ENCODE assay signal across 21 cellular contexts in genomic region chr5:38563624-38564023, GRCh38. TPM values are rescaled to one million over a fixed set of nuclear protein-coding genes. Genes with fewer than 3 reads are reported as not detected.
"Had no signal": no experiment of that assay in that cellular context is flagged by ENCODE, and none has a peak within 500 bp of the region (broad histone marks: within the 10 kb centered on the region; RNA-seq: fewer than 3 reads in every experiment).

No MANE protein-coding gene starts in this region.

- H3K27ac Mint-ChIP-seq: activated B cell treated with CpG ODN at 0.5 μM for 24 hours; activated CD4-positive, alpha-beta memory T cell treated with anti-CD3 and anti-CD28 coated beads for 36 hours; activated naive CD8-positive, alpha-beta T cell; effector memory CD8-positive, alpha-beta T cell; memory B cell; naive B cell had no signal

- H3K4me1 Mint-ChIP-seq: activated B cell treated with CpG ODN at 0.5 μM for 24 hours, memory B cell, naive B cell had no signal

- H3K4me3 Mint-ChIP-seq: activated B cell treated with CpG ODN at 0.5 μM for 24 hours; activated CD4-positive, alpha-beta memory T cell treated with anti-CD3 and anti-CD28 coated beads for 36 hours; activated naive CD8-positive, alpha-beta T cell; effector memory CD8-positive, alpha-beta T cell; memory B cell; naive B cell had no signal

- DNase-seq: activated B cell treated with CpG ODN at 0.5 μM for 24 hours; activated CD4-positive, alpha-beta memory T cell treated with anti-CD3 and anti-CD28 coated beads for 36 hours; activated CD4-positive, alpha-beta T cell treated with anti-CD3 and anti-CD28 coated beads for 4 hours; activated T-cell treated with anti-CD3 and anti-CD28 coated beads for 4 hours; effector memory CD8-positive, alpha-beta T cell; foreskin fibroblast; hypothalamus; islet precursor cell; mucosa of descending colon; naive B cell; pancreas; stimulated activated CD4-positive, alpha-beta T cell treated with anti-CD3 and anti-CD28 coated beads, Interleukin-12 subunit alpha, Interleukin-12 subunit beta, amount 100 ng/mL, for 4 hours; stimulated activated CD4-positive, alpha-beta T cell treated with anti-CD3 and anti-CD28 coated beads, Interleukin-1b, Interleukin-23, amount 100 ng/mL, for 48 hours; stimulated activated naive CD8-positive, alpha-beta T cell treated with anti-CD3 and anti-CD28 coated beads, Interleukin-15, Interleukin-2, amounts not matched to agents 100 U/mL and 50 U/mL, for 24 hours; substantia nigra; T-helper 1 cell; T-helper 9 cell; transverse colon had no signal

- H3K9me3 ChIP-seq: mucosa of descending colon, pancreas, transverse colon, vagina had no signal

- H3K4me1 ChIP-seq: transverse colon, vagina had no signal

- H3K36me3 Mint-ChIP-seq: activated CD4-positive, alpha-beta memory T cell treated with anti-CD3 and anti-CD28 coated beads for 36 hours; activated naive CD8-positive, alpha-beta T cell; memory B cell; naive B cell had no signal

- H3K36me3 ChIP-seq: pancreas, transverse colon, vagina had no signal

- FAIRE-seq: pancreas had no signal

- ATAC-seq: effector memory CD8-positive, alpha-beta T cell; mucosa of descending colon; pancreas; stimulated activated naive CD8-positive, alpha-beta T cell treated with anti-CD3 and anti-CD28 coated beads, Interleukin-15, Interleukin-2, amounts not matched to agents 100 U/mL and 50 U/mL, for 24 hours had no signal

- H3K4me3 ChIP-seq: mucosa of descending colon, pancreas, transverse colon, vagina had no signal

- H3K27ac ChIP-seq: pancreas, transverse colon, vagina had no signal

- H3K9me3 Mint-ChIP-seq: activated B cell treated with CpG ODN at 0.5 μM for 24 hours; activated CD4-positive, alpha-beta memory T cell treated with anti-CD3 and anti-CD28 coated beads for 36 hours; effector memory CD8-positive, alpha-beta T cell had no signal

- H3K27me3 ChIP-seq: pancreas, vagina had no signal

RNA-seq across cellular contexts. Expression of gene LIFR, which starts 7.2 kb away (rescaled TPM):
- total RNA-seq: activated B cell treated with CpG ODN at 0.5 μM for 24 hours had no signal
